ENCODE assay signal across 21 cellular contexts in genomic region chr9:107249665-107250285, GRCh38. TPM values are rescaled to one million over a fixed set of nuclear protein-coding genes. Genes with fewer than 3 reads are reported as not detected.
DNase-seq lines count a peak whose midpoint lies in the region; ATAC-seq and TF ChIP-seq lines count a peak whose summit lies in the region.
"Had no signal": no experiment of that assay in that cellular context is flagged by ENCODE, and none has a peak within 500 bp of the region (broad histone marks: within the 10 kb centered on the region; RNA-seq: fewer than 3 reads in every experiment).

No MANE protein-coding gene starts in this region.

- H3K4me1 Mint-ChIP-seq in GM23338 (peaks cover 25% of the 10 kb centered on the region), natural killer cell (peaks cover 9 to 11% of the 10 kb centered on the region in 2 donors)

- no peaks in the 10 kb centered on the region for H4K20me1 ChIP-seq in GM23338 (replicated peaks; ENCODE audit: insufficient read depth)
- H4K20me1 ChIP-seq in osteoblast (ENCODE audit: insufficient read depth, low read length), result no peaks in the 10 kb centered on the region
- H4K20me1 ChIP-seq: BLaER1 treated with 17β-estradiol and CSF1 and Interleukin-3, amounts not matched to agents 10 nM and 100 nM had no signal

- no peak for TF ChIP-seq CTCF in GM23338 (conservative IDR thresholded peaks at IDR 0.05; ENCODE audit: low read depth in 2 of 2)
- TF ChIP-seq CTCF in foreskin fibroblast (IDR thresholded peaks at IDR 0.05; ENCODE audit: low read depth, low read length), result no peak
- no peak for TF ChIP-seq CTCF in osteoblast (IDR thresholded peaks at IDR 0.05; ENCODE audit: extremely low read depth, low read depth, low read length)
- no peak for TF ChIP-seq CTCF in natural killer cell (IDR thresholded peaks at IDR 0.05)

- H3K4me1 ChIP-seq in GM23338 (ENCODE audit: insufficient read depth) (peaks cover 21% of the 10 kb centered on the region), adipocyte (ENCODE audit: control insufficient read depth, insufficient read depth, low read length) (peaks cover 25% of the 10 kb centered on the region), osteoblast (ENCODE audit: insufficient read depth, low read length) (peaks cover 29% of the 10 kb centered on the region)
- H3K4me1 ChIP-seq: upper lobe of right lung had no signal

- peak overlapping the region; percentile 41; the same call in 1 of the 2 replicates for H3K27ac Mint-ChIP-seq in GM23338
- H3K27ac Mint-ChIP-seq in natural killer cell, result no peak overlapping the region
- H3K27ac Mint-ChIP-seq: T-helper 1 cell treated with Interleukin-12 subunit alpha and Interleukin-12 subunit beta and Interleukin-4 antibody, amounts not matched to agents 30 μg/mL and 1 μg/mL, for 36 hours had no signal

- H3K4me2 ChIP-seq in GM23338 (no peak overlapping the region), osteoblast (ENCODE audit: insufficient read depth, low read length) (no peak overlapping the region)
- H3K4me2 ChIP-seq: BLaER1 treated with 17β-estradiol and CSF1 and Interleukin-3, amounts not matched to agents 10 nM and 100 nM had no signal

- H3F3A ChIP-seq in GM23338 (replicated peaks; ENCODE audit: low read depth), result no peaks in the 10 kb centered on the region

- H3K27me3 ChIP-seq in GM23338 (ENCODE audit: insufficient read depth) (no peaks in the 10 kb centered on the region), adipocyte (replicated peaks; ENCODE audit: control insufficient read depth, insufficient read depth, low read length) (no peaks in the 10 kb centered on the region), osteoblast (ENCODE audit: insufficient read depth, low read length) (no peaks in the 10 kb centered on the region)
- H3K27me3 ChIP-seq: BLaER1 treated with 17β-estradiol and CSF1 and Interleukin-3, amounts not matched to agents 10 nM and 100 nM; cardiac muscle cell; sigmoid colon; upper lobe of right lung had no signal

- H3K27ac ChIP-seq in GM23338 (ENCODE audit: low read depth) (peak overlapping the region; percentile 0; the same call in 1 of the 2 replicates), osteoblast (ENCODE audit: low read depth, low read length) (no peak overlapping the region)
- H3K27ac ChIP-seq: BLaER1 treated with 17β-estradiol and CSF1 and Interleukin-3, amounts not matched to agents 10 nM and 100 nM; sigmoid colon; SK-N-MC; upper lobe of right lung had no signal

- DNase-seq in GM23338 (ENCODE audit: low spot score) (no peak), adipocyte (ENCODE audit: low read depth) (peak; percentile 58), foreskin fibroblast (peak; percentile 34 to 51), osteoblast (ENCODE audit: insufficient read length, low spot score, missing footprints) (peak; percentile 30), anterior cingulate cortex (lab: John Stamatoyannopoulos, UW) (no peak), natural killer cell (no peak), COLO668 (lab: John Stamatoyannopoulos, UW; ENCODE audit: unreplicated experiment) (no peak)
- DNase-seq: activated naive CD4-positive, alpha-beta T cell treated with Interleukin-2 at 50 U/mL for 16 hours; cortex of kidney; DND-41; NCI-H1048; NCI-H187; NCI-H526; sigmoid colon; upper lobe of right lung had no signal

- H3K4me3 Mint-ChIP-seq in GM23338 (no peak overlapping the region), natural killer cell (no peak overlapping the region)
- H3K4me3 Mint-ChIP-seq: endodermal cell; T-helper 1 cell treated with Interleukin-12 subunit alpha and Interleukin-12 subunit beta and Interleukin-4 antibody, amounts not matched to agents 30 μg/mL and 1 μg/mL, for 36 hours had no signal

- no peaks in the 10 kb centered on the region for H3K36me3 Mint-ChIP-seq in GM23338 (ENCODE audit: low read depth)
- H3K36me3 Mint-ChIP-seq in natural killer cell, result no peaks in the 10 kb centered on the region

- no peaks in the 10 kb centered on the region for H3K79me2 ChIP-seq in GM23338 (replicated peaks; ENCODE audit: insufficient read depth)
- no peaks in the 10 kb centered on the region for H3K79me2 ChIP-seq in osteoblast (ENCODE audit: insufficient read depth, low read length)

- no peak overlapping the region for H2AFZ ChIP-seq in GM23338
- no peak overlapping the region for H2AFZ ChIP-seq in osteoblast (ENCODE audit: low read length)

- 0 out of 2 replicates have a peak, but pooled peaks cover 6% of the 10 kb centered on the region for H3K9me2 ChIP-seq in GM23338 (ENCODE audit: insufficient read depth)

- peak overlapping the region; percentile 23 for H3K9ac ChIP-seq in adipocyte (ENCODE audit: low read length)
- H3K9ac ChIP-seq: BLaER1 treated with 17β-estradiol and CSF1 and Interleukin-3, amounts not matched to agents 10 nM and 100 nM had no signal

- no peaks in the 10 kb centered on the region for H3K9me3 Mint-ChIP-seq in GM23338
- no peaks in the 10 kb centered on the region for H3K9me3 Mint-ChIP-seq in natural killer cell
- H3K9me3 Mint-ChIP-seq: endodermal cell had no signal

- H3K36me3 ChIP-seq in GM23338 (ENCODE audit: insufficient read depth) (no peaks in the 10 kb centered on the region), adipocyte (ENCODE audit: control insufficient read depth, insufficient read depth, low read length, severe bottlenecking) (no peaks in the 10 kb centered on the region), osteoblast (ENCODE audit: insufficient read depth, low read length) (no peaks in the 10 kb centered on the region)
- H3K36me3 ChIP-seq: BLaER1 treated with 17β-estradiol and CSF1 and Interleukin-3, amounts not matched to agents 10 nM and 100 nM; cardiac muscle cell; sigmoid colon; upper lobe of right lung had no signal

- H3K27me3 Mint-ChIP-seq in GM23338 (ENCODE audit: insufficient read depth, low read depth, poor library complexity) (peaks cover 6% of the 10 kb centered on the region), natural killer cell (ENCODE audit: low read depth in 2 of 2) (peaks cover 12 to 21% of the 10 kb centered on the region in 2 donors)

- ATAC-seq in GM23338 (no peak), HG02763 (IDR thresholded peaks at IDR 0.05; ENCODE audit: unreplicated experiment) (no peak), natural killer cell (no peak)
- ATAC-seq: upper lobe of right lung had no signal

- intact Hi-C loops in natural killer cell (cut with micrococcal nuclease), result no loop called here

- no peak overlapping the region for H3K4me3 ChIP-seq in GM23338
- H3K4me3 ChIP-seq in adipocyte (ENCODE audit: low read length), result no peak overlapping the region
- H3K4me3 ChIP-seq in foreskin fibroblast (ENCODE audit: low read depth in 1 of 2, low read length in 2 of 2), result no peak overlapping the region
- no peak overlapping the region for H3K4me3 ChIP-seq in osteoblast (ENCODE audit: insufficient read depth, low read length)
- H3K4me3 ChIP-seq: BLaER1 treated with 17β-estradiol and CSF1 and Interleukin-3, amounts not matched to agents 10 nM and 100 nM; cardiac muscle cell; sigmoid colon; SK-N-MC; upper lobe of right lung had no signal

- no peaks in the 10 kb centered on the region for H3K9me3 ChIP-seq in adipocyte (ENCODE audit: control insufficient read depth, low read length)
- no peaks in the 10 kb centered on the region for H3K9me3 ChIP-seq in osteoblast (ENCODE audit: low read depth, low read length)
- H3K9me3 ChIP-seq: BLaER1 treated with 17β-estradiol and CSF1 and Interleukin-3, amounts not matched to agents 10 nM and 100 nM; sigmoid colon; upper lobe of right lung had no signal

TF ChIP-seq in GM23338, 12 proteins besides CTCF, POLR2A, EP300 and RAD21 (continues in another document):
- TF ChIP-seq ETS1 (IDR thresholded peaks at IDR 0.05) (no peak), STAT1 (IDR thresholded peaks at IDR 0.05; ENCODE audit: unreplicated experiment) (no peak), EZH2 (IDR thresholded peaks at IDR 0.05; ENCODE audit: low read depth, unreplicated experiment) (no peak), NANOG (IDR thresholded peaks at IDR 0.05; ENCODE audit: borderline replicate concordance) (no peak), ZNF331 (CRISPR knock-in tag; IDR thresholded peaks at IDR 0.05; ENCODE audit: low read depth) (no peak)

RNA-seq across cellular contexts. Expression of gene RAD23B, which starts 33.3 kb away (rescaled TPM):
- 117 and 137 TPM in 2 replicates for total RNA-seq in GM23338 (2014; rRNA removed; shearing (Covaris generic))
- polyA plus RNA-seq in GM23338 (2016; fragmentation: Nextera tagmentation; extraction: Ambion mirVana), result 31.1 and 33.1 TPM in 2 replicates
- total RNA-seq in osteoblast, result 148 and 157 TPM in 2 replicates
- 100 to 1,000 TPM in 1 of 3 donors, 10 to 100 TPM in 2; 85.6 to 101 (median 92.6) TPM for total RNA-seq in natural killer cell

Comparison
In these comparisons a context has a peak if more than half of its experiments do, and no peak if none do; other contexts are left out.
1. DNase-seq: peak in adipocyte (single experiment), foreskin fibroblast (2 of 2) and osteoblast (single experiment); none in GM23338 (single experiment), anterior cingulate cortex (0 of 58), natural killer cell (single experiment) and COLO668 (single experiment).